Comparison of ENCODE assay signal across 14 cellular contexts in the genomic region with DNA sequence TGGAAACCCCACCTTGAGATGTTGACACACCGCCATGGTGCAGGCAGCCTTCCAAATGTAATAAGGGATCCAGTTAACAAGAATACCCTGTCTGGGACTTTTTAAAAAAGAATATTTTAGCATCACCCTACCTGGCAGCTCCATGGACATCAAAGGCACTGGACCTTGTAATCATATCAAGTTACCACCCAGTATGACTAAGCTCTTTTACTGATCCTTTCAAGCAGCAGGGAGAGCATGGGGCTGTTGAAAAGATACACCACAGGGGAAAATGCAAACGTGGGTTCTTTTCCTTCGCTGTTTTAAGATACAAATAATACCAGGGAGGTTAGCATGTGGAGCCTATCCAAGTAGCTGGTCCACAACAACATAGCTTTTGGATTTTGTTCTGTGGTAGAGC.
DNase-seq lines count a peak whose midpoint lies in the region; ATAC-seq and TF ChIP-seq lines count a peak whose summit lies in the region.
"Had no signal": no experiment of that assay in that cellular context is flagged by ENCODE, and none has a peak within 500 bp of the region (broad histone marks: within the 10 kb centered on the region; RNA-seq: fewer than 3 reads in every experiment).

No MANE protein-coding gene starts in this region.

- no peak overlapping the region for H3K27ac Mint-ChIP-seq in WTC11
- H3K27ac Mint-ChIP-seq in endodermal cell: no peak overlapping the region
- H3K27ac Mint-ChIP-seq: activated T-cell treated with anti-CD3 and anti-CD28 coated beads, Interleukin-2, amount 50 U/mL, for 72 hours had no signal

- H3K9ac ChIP-seq in Loucy (ENCODE audit: low read depth, low read length, poor library complexity, severe bottlenecking) (no peak overlapping the region), endodermal cell (ENCODE audit: extremely low read depth, low read length, poor library complexity, severe bottlenecking) (no peak overlapping the region)

- TF ChIP-seq CTCF in Loucy (conservative IDR thresholded peaks at IDR 0.05; ENCODE audit: low read length): no peak
- no peak for TF ChIP-seq CTCF in WTC11 (IDR thresholded peaks at IDR 0.05)
- no peak for TF ChIP-seq CTCF in endodermal cell (conservative IDR thresholded peaks at IDR 0.05)

- H3K27me3 ChIP-seq in Loucy (ENCODE audit: insufficient read depth, low read length, poor library complexity, severe bottlenecking): no peaks in the 10 kb centered on the region
- H3K27me3 ChIP-seq in endodermal cell (ENCODE audit: control insufficient read depth, insufficient read depth, low read length, poor library complexity, severe bottlenecking): no peaks in the 10 kb centered on the region
- H3K27me3 ChIP-seq: body of pancreas, right atrium auricular region had no signal

- POLR2A ChIA-PET in WTC11 (lab: Charles Lee): no interaction called here

- H3K36me3 ChIP-seq in Loucy (ENCODE audit: insufficient read depth, low read length) (no peaks in the 10 kb centered on the region), endodermal cell (ENCODE audit: control insufficient read depth, insufficient read depth, low read length) (no peaks in the 10 kb centered on the region)
- H3K36me3 ChIP-seq: right atrium auricular region had no signal

- H3K4me3 Mint-ChIP-seq in WTC11 (no peak overlapping the region), endodermal cell (no peak overlapping the region)
- H3K4me3 Mint-ChIP-seq: activated T-cell treated with anti-CD3 and anti-CD28 coated beads, Interleukin-2, amount 50 U/mL, for 72 hours had no signal

- H3F3A ChIP-seq in Loucy (ENCODE audit: low read depth): no peaks in the 10 kb centered on the region

- no peak overlapping the region for H3K27ac ChIP-seq in endodermal cell (ENCODE audit: low read depth, low read length)
- H3K27ac ChIP-seq: body of pancreas, right atrium auricular region, SK-N-MC had no signal

- H3K9me2 ChIP-seq in Loucy (replicated peaks; ENCODE audit: low read depth, low read length): no peaks in the 10 kb centered on the region

- peak overlapping the region; percentile 56 for H2AFZ ChIP-seq in Loucy (ENCODE audit: low read length)

- no peaks in the 10 kb centered on the region for H4K20me1 ChIP-seq in Loucy (ENCODE audit: insufficient read depth, low read length, poor library complexity, severe bottlenecking)

- H3K4me3 ChIP-seq in Loucy (ENCODE audit: low read length, poor library complexity, severe bottlenecking): no peak overlapping the region
- no peak overlapping the region for H3K4me3 ChIP-seq in endodermal cell (ENCODE audit: low read length)
- H3K4me3 ChIP-seq: body of pancreas, right atrium auricular region, SK-N-MC had no signal

- H3K4me1 ChIP-seq in Loucy (ENCODE audit: insufficient read depth, low read length, poor library complexity, severe bottlenecking) (peaks cover 18% of the 10 kb centered on the region), endodermal cell (ENCODE audit: control insufficient read depth, insufficient read depth, low read length) (peaks cover 7% of the 10 kb centered on the region)

- peaks cover 4% of the 10 kb centered on the region; the same call in 1 of the 2 replicates for H3K9me3 Mint-ChIP-seq in WTC11
- H3K9me3 Mint-ChIP-seq in endodermal cell: no peaks in the 10 kb centered on the region
- H3K9me3 Mint-ChIP-seq: activated T-cell treated with anti-CD3 and anti-CD28 coated beads, Interleukin-2, amount 50 U/mL, for 72 hours had no signal

- H3K4me1 Mint-ChIP-seq in WTC11: peaks cover 32% of the 10 kb centered on the region
- H3K4me1 Mint-ChIP-seq in endodermal cell: peaks cover 31% of the 10 kb centered on the region

- H3K9me3 ChIP-seq in Loucy (ENCODE audit: insufficient read depth, low read depth, low read length) (no peaks in the 10 kb centered on the region), endodermal cell (ENCODE audit: control insufficient read depth, low read length) (no peaks in the 10 kb centered on the region)
- H3K9me3 ChIP-seq: body of pancreas, right atrium auricular region had no signal

- H3K4me2 ChIP-seq in Loucy (ENCODE audit: low read depth, low read length, poor library complexity, severe bottlenecking): no peak overlapping the region

- ATAC-seq in WTC11 (peak; percentile 48), left colon (peak; percentile 72)
- ATAC-seq: activated T-cell treated with anti-CD3 and anti-CD28 coated beads, Interleukin-2, amount 50 U/mL, for 72 hours; body of pancreas had no signal

- WGBS in endodermal cell (ENCODE audit: insufficient coverage in 1 of 2, insufficient read length in 1 of 2), 2 experiments: 47 to 57% methylated on average over 3 of the region's 3 CpGs

- DNase-seq in ELF-1 (ENCODE audit: low read depth, low spot score) (peak; percentile 8), WTC11 (ENCODE audit: low spot score) (no peak), left colon (no peak), NAMALWA (ENCODE audit: low spot score) (no peak), middle frontal gyrus (ENCODE audit: extremely low spot score, low spot score) (no peak), SKM-1 treated with dmso at 0.1 percent for 144 hours (lab: John Stamatoyannopoulos, UW; ENCODE audit: unreplicated experiment) (no peak), endodermal cell (no peak)
- DNase-seq: activated T-cell treated with anti-CD3 and anti-CD28 coated beads, Interleukin-2, amount 50 U/mL, for 72 hours; body of pancreas; Calu3; KBM-7 had no signal

- CTCF ChIA-PET in WTC11 (lab: Charles Lee): interaction anchor here (0.9 to 1.2 kb wide), 2 partner anchors 567 to 643 kb away, joined by 3 to 4 read pairs; no protein-coding TSS in a partner anchor

- no peaks in the 10 kb centered on the region for H3K79me2 ChIP-seq in Loucy (ENCODE audit: insufficient read depth, low read length)

- H3K36me3 Mint-ChIP-seq in WTC11 (no peaks in the 10 kb centered on the region), endodermal cell (ENCODE audit: low read depth) (no peaks in the 10 kb centered on the region)

- H3K27me3 Mint-ChIP-seq in WTC11 (ENCODE audit: low read depth) (no peaks in the 10 kb centered on the region; the same call in 1 of the 2 replicates), endodermal cell (ENCODE audit: insufficient read depth) (peaks cover 2% of the 10 kb centered on the region)

- intact Hi-C loops in left colon (cut with DNase I, micrococcal nuclease): no loop called here

TF ChIP-seq in WTC11, 78 proteins besides CTCF, POLR2A, EP300 and RAD21 (continues in another document):
- TF ChIP-seq ZMAT4 (CRISPR knock-in tag; IDR thresholded peaks at IDR 0.05): no peak
- no peak for TF ChIP-seq CBFB (CRISPR knock-in tag; IDR thresholded peaks at IDR 0.05; ENCODE audit: low read depth)
- no peak for TF ChIP-seq ZNF671 (CRISPR knock-in tag; IDR thresholded peaks at IDR 0.05)
- TF ChIP-seq, protein P1, sequence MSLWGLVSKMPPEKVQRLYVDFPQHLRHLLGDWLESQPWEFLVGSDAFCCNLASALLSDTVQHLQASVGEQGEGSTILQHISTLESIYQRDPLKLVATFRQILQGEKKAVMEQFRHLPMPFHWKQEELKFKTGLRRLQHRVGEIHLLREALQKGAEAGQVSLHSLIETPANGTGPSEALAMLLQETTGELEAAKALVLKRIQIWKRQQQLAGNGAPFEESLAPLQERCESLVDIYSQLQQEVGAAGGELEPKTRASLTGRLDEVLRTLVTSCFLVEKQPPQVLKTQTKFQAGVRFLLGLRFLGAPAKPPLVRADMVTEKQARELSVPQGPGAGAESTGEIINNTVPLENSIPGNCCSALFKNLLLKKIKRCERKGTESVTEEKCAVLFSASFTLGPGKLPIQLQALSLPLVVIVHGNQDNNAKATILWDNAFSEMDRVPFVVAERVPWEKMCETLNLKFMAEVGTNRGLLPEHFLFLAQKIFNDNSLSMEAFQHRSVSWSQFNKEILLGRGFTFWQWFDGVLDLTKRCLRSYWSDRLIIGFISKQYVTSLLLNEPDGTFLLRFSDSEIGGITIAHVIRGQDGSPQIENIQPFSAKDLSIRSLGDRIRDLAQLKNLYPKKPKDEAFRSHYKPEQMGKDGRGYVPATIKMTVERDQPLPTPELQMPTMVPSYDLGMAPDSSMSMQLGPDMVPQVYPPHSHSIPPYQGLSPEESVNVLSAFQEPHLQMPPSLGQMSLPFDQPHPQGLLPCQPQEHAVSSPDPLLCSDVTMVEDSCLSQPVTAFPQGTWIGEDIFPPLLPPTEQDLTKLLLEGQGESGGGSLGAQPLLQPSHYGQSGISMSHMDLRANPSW (CRISPR knock-in tag; conservative IDR thresholded peaks at IDR 0.05; ENCODE audit: low read depth): no peak
- no peak for TF ChIP-seq ERG (CRISPR knock-in tag; IDR thresholded peaks at IDR 0.05)
- TF ChIP-seq HMGA2 (CRISPR knock-in tag; IDR thresholded peaks at IDR 0.05): no peak
- TF ChIP-seq ZNF232 (CRISPR knock-in tag; IDR thresholded peaks at IDR 0.05): no peak
- TF ChIP-seq ATF3 (CRISPR knock-in tag; conservative IDR thresholded peaks at IDR 0.05): no peak
